Comparison of ENCODE assay signal across 32 cellular contexts in genomic region chr17:9230346-9230745, GRCh38.
DNase-seq lines count a peak whose midpoint lies in the region; ATAC-seq and TF ChIP-seq lines count a peak whose summit lies in the region.
"Had no signal": no experiment of that assay in that cellular context is flagged by ENCODE, and none has a peak within 500 bp of the region (broad histone marks: within the 10 kb centered on the region; RNA-seq: fewer than 3 reads in every experiment).

No MANE protein-coding gene starts in this region.

- no peaks in the 10 kb centered on the region for H3K4me1 Mint-ChIP-seq in CD8-positive, alpha-beta T cell (ENCODE audit: low read depth)
- H3K4me1 Mint-ChIP-seq: endodermal cell had no signal

- H3K4me3 ChIP-seq in right cardiac atrium (ENCODE audit: low read length) (no peak overlapping the region), suprapubic skin (no peak overlapping the region)
- no peak overlapping the region for H3K4me3 ChIP-seq in CD8-positive, alpha-beta T cell (ENCODE audit: low read depth, low read length)
- H3K4me3 ChIP-seq: coronary artery, left lung, pancreas, skin epidermis, testis had no signal

- intact Hi-C loops in right cardiac atrium (cut with DNase I): no loop called here
- intact Hi-C loops in Right ventricle myocardium inferior (cut with DNase I): no loop called here
- intact Hi-C loops in CD8-positive, alpha-beta T cell (cut with DNase I, micrococcal nuclease): no loop called here

- POLR2A ChIA-PET in CD8-positive, alpha-beta T cell (lab: Charles Lee): interaction anchor here (0.5 kb wide), 1 partner anchor 35 kb away, joined by 3 read pairs; no protein-coding TSS in a partner anchor

- 75% methylated on average over 15 of the region's 15 CpGs for WGBS in right cardiac atrium
- WGBS in suprapubic skin: 77% methylated on average over 6 of the region's 15 CpGs

- no peaks in the 10 kb centered on the region for H3K27me3 ChIP-seq in right cardiac atrium (ENCODE audit: control insufficient read depth, insufficient read depth)
- no peaks in the 10 kb centered on the region for H3K27me3 ChIP-seq in suprapubic skin
- no peaks in the 10 kb centered on the region for H3K27me3 ChIP-seq in CD8-positive, alpha-beta T cell (ENCODE audit: insufficient read depth, low read length)
- H3K27me3 ChIP-seq: pancreas, testis had no signal

- H3K4me1 ChIP-seq in right cardiac atrium (ENCODE audit: control insufficient read depth, insufficient read depth, low read length): no peaks in the 10 kb centered on the region
- peaks cover 27% of the 10 kb centered on the region for H3K4me1 ChIP-seq in suprapubic skin
- peaks cover 13% of the 10 kb centered on the region for H3K4me1 ChIP-seq in CD8-positive, alpha-beta T cell (ENCODE audit: insufficient read depth, low read length)
- H3K4me1 ChIP-seq: left lung, testis had no signal

- TF ChIP-seq POLR2A in suprapubic skin (IDR thresholded peaks at IDR 0.05): no peak

- H3K9me3 ChIP-seq in right cardiac atrium (ENCODE audit: control insufficient read depth, low read length) (no peaks in the 10 kb centered on the region), suprapubic skin (no peaks in the 10 kb centered on the region)
- no peaks in the 10 kb centered on the region for H3K9me3 ChIP-seq in CD8-positive, alpha-beta T cell (ENCODE audit: low read length)
- H3K9me3 ChIP-seq: left lung, pancreas, testis had no signal

- no peak for ATAC-seq in right cardiac atrium
- no peak for ATAC-seq in Right ventricle myocardium inferior
- no peak; the same call in 2 of the 3 replicates for ATAC-seq in SK-N-SH treated with all-trans-retinoic acid at 6 μM for 48 hours
- no peak for ATAC-seq in CD8-positive, alpha-beta T cell
- ATAC-seq in GM18520 (IDR thresholded peaks at IDR 0.05; ENCODE audit: unreplicated experiment): no peak
- ATAC-seq: esophagus mucosa; left lung; Panc1; pancreas; stimulated activated naive CD8-positive, alpha-beta T cell treated with anti-CD3 and anti-CD28 coated beads, Interleukin-15, Interleukin-2, amounts not matched to agents 100 U/mL and 50 U/mL, for 24 hours had no signal

- no peaks in the 10 kb centered on the region for H3K27me3 Mint-ChIP-seq in CD8-positive, alpha-beta T cell (ENCODE audit: low read depth)
- H3K27me3 Mint-ChIP-seq: activated CD4-positive, alpha-beta T cell treated with anti-CD3 and anti-CD28 coated beads, Interleukin-2, amount 10 ng/mL, durations not matched to agents 7 days and 5 days; activated naive CD8-positive, alpha-beta T cell treated with anti-CD3 and anti-CD28 coated beads for 36 hours; CD4-positive, CD25-positive, alpha-beta regulatory T cell had no signal

- DNase-seq in right cardiac atrium (peak in 2 of 3 donors; percentile 33 to 37), Right ventricle myocardium inferior (ENCODE audit: missing footprints) (no peak), fibroblast of peridontal ligament (ENCODE audit: extremely low read depth) (peak; percentile 14), suprapubic skin (ENCODE audit: low spot score in 2 of 2) (no peak), NCI-H446 (lab: John Stamatoyannopoulos, UW) (no peak)
- DNase-seq in CD8-positive, alpha-beta T cell: no peak
- DNase-seq: activated CD4-positive, alpha-beta T cell treated with anti-CD3 and anti-CD28 coated beads, Interleukin-2, amount 10 ng/mL, durations not matched to agents 7 days and 5 days; activated effector memory CD4-positive, alpha-beta T cell treated with anti-CD3 and anti-CD28 coated beads, Interleukin-2, amount 50 U/mL, for 16 hours; activated naive CD8-positive, alpha-beta T cell treated with anti-CD3 and anti-CD28 coated beads for 36 hours; activated T-cell treated with anti-CD3 and anti-CD28 coated beads, Interleukin-2, amount 50 U/mL, for 1 hour; AML-193; CD4-positive, CD25-positive, alpha-beta regulatory T cell; DMS79 treated with DMSO at 0.1 percent for 48 hours; endodermal cell; Karpas-422; left lung; mesendoderm; NCI-H1436; NCI-H748 treated with DMSO at 0.1 percent for 48 hours; SHP77 treated with DMSO at 0.1 percent for 48 hours; stimulated activated naive CD8-positive, alpha-beta T cell treated with anti-CD3 and anti-CD28 coated beads, Interleukin-15, Interleukin-2, amounts not matched to agents 100 U/mL and 50 U/mL, for 24 hours; testis had no signal

- no peaks in the 10 kb centered on the region for H3K36me3 ChIP-seq in suprapubic skin
- H3K36me3 ChIP-seq in CD8-positive, alpha-beta T cell (ENCODE audit: insufficient read depth, low read length): no peaks in the 10 kb centered on the region
- H3K36me3 ChIP-seq: left lung, pancreas had no signal

- TF ChIP-seq CTCF in suprapubic skin (IDR thresholded peaks at IDR 0.05): no peak
- no peak for TF ChIP-seq CTCF in CD8-positive, alpha-beta T cell (IDR thresholded peaks at IDR 0.05)

- no peaks in the 10 kb centered on the region for H3K9me3 Mint-ChIP-seq in CD8-positive, alpha-beta T cell
- H3K9me3 Mint-ChIP-seq: activated naive CD8-positive, alpha-beta T cell treated with anti-CD3 and anti-CD28 coated beads for 36 hours; endodermal cell; neural crest cell had no signal

- CTCF ChIA-PET in CD8-positive, alpha-beta T cell (lab: Charles Lee): no interaction called here

- H3K4me3 Mint-ChIP-seq in CD8-positive, alpha-beta T cell: no peak overlapping the region
- H3K4me3 Mint-ChIP-seq: activated CD4-positive, alpha-beta T cell treated with anti-CD3 and anti-CD28 coated beads, Interleukin-2, amount 10 ng/mL, durations not matched to agents 7 days and 5 days; activated naive CD8-positive, alpha-beta T cell treated with anti-CD3 and anti-CD28 coated beads for 36 hours; CD4-positive, CD25-positive, alpha-beta regulatory T cell; endodermal cell; neural crest cell had no signal

- no peak overlapping the region for H3K27ac ChIP-seq in right cardiac atrium (ENCODE audit: low read length)
- H3K27ac ChIP-seq in suprapubic skin: peak overlapping the region; percentile 29
- no peak overlapping the region for H3K27ac ChIP-seq in CD8-positive, alpha-beta T cell (ENCODE audit: low read depth, low read length)
- H3K27ac ChIP-seq: 22Rv1, coronary artery, HL-60, left lung, pancreas, testis had no signal

- no peak for TF ChIP-seq EP300 in suprapubic skin (IDR thresholded peaks at IDR 0.05)

- no peak overlapping the region for H3K27ac Mint-ChIP-seq in CD8-positive, alpha-beta T cell
- H3K27ac Mint-ChIP-seq: activated CD4-positive, alpha-beta T cell treated with anti-CD3 and anti-CD28 coated beads, Interleukin-2, amount 10 ng/mL, durations not matched to agents 7 days and 5 days; activated naive CD8-positive, alpha-beta T cell treated with anti-CD3 and anti-CD28 coated beads for 36 hours; endodermal cell had no signal

- H3K36me3 Mint-ChIP-seq in CD8-positive, alpha-beta T cell: no peaks in the 10 kb centered on the region
- H3K36me3 Mint-ChIP-seq: activated naive CD8-positive, alpha-beta T cell treated with anti-CD3 and anti-CD28 coated beads for 36 hours; CD4-positive, CD25-positive, alpha-beta regulatory T cell had no signal

TF ChIP-seq in SK-N-SH treated with all-trans-retinoic acid at 6 μM for 48 hours, 23 proteins besides CTCF, POLR2A, EP300 and RAD21:
- peak; percentile 54; the same call in 1 of the 2 replicates for TF ChIP-seq TCF4 (CRISPR knock-in tag; IDR thresholded peaks at IDR 0.05; ENCODE audit: borderline replicate concordance)
- TF ChIP-seq ZC3H10 (CRISPR knock-in tag; IDR thresholded peaks at IDR 0.05): no peak

Comparison
In these comparisons a context has a peak if more than half of its experiments do, and no peak if none do; other contexts are left out.
1. DNase-seq: peak in right cardiac atrium (2 of 3) and fibroblast of peridontal ligament (single experiment); none in Right ventricle myocardium inferior (single experiment), suprapubic skin (0 of 2), CD8-positive, alpha-beta T cell (0 of 7) and NCI-H446 (0 of 2).